In genomic region chr20:407953-408842, GRCh38 we compare ENCODE assay signal across 9 cellular contexts. TPM values are rescaled to one million over a fixed set of nuclear protein-coding genes. Genes with fewer than 3 reads are reported as not detected.
A peak's percentile ranks its signal among the peaks of the same experiment; 100 is the strongest.
DNase-seq lines count a peak whose midpoint lies in the region; ATAC-seq, FAIRE-seq and TF ChIP-seq lines count a peak whose summit lies in the region.
"Had no signal": no experiment of that assay in that cellular context is flagged by ENCODE, and none has a peak within 500 bp of the region (broad histone marks: within the 10 kb centered on the region; RNA-seq: fewer than 3 reads in every experiment).

TSS of gene RBCK1 (plus strand) at chr20:408299. CDS start at chr20:408758, 459 bp downstream.

- peak; percentile 73 for DNase-seq in BE2C
- DNase-seq in GM19238 (ENCODE audit: insufficient read length, low spot score): peak; percentile 98
- peak; percentile 87 for DNase-seq in NCI-H510A treated with DMSO at 0.1 percent for 48 hours (lab: John Stamatoyannopoulos, UW)
- peak; percentile 85 for DNase-seq in activated CD4-positive, alpha-beta T cell treated with anti-CD3 and anti-CD28 coated beads, Interleukin-2, amount 50 U/mL, for 1 hour
- DNase-seq in HepG2 (ENCODE audit: low spot score): peak; percentile 85
- DNase-seq in stimulated activated CD4-positive, alpha-beta T cell treated with anti-CD3 and anti-CD28 coated beads, Interleukin-2, amount 100 ng/mL, for 48 hours: peak; percentile 83 to 84

- no peaks in the 10 kb centered on the region for H4K20me1 ChIP-seq in HepG2 (ENCODE audit: insufficient read depth, low read length)

- intact Hi-C loops in dendritic cell treated with granulocyte-macrophage colony-stimulating factor and Interleukin-4, amounts not matched to agents 40 ng/mL and 50 ng/mL, for 4 days (cut with micrococcal nuclease): loop anchor here (1.0 to 10.0 kb wide), 4 partner anchors 27 to 54 kb away; partner anchors contain the start of gene TBC1D20
- intact Hi-C loops in HepG2 (cut with micrococcal nuclease; ENCODE audit: unreplicated experiment): loop anchor here (2.0 kb wide), 2 partner anchors 25 to 45 kb away; no protein-coding TSS in a partner anchor

- H3K9me3 ChIP-seq in BE2C (no peaks in the 10 kb centered on the region), HepG2 (ENCODE audit: low read length) (no peaks in the 10 kb centered on the region)

- H3K9me3 Mint-ChIP-seq in dendritic cell treated with granulocyte-macrophage colony-stimulating factor and Interleukin-4, amounts not matched to agents 40 ng/mL and 50 ng/mL, for 4 days: no peaks in the 10 kb centered on the region

- peak within 1 kb of the TSS; percentile 78 for H3K4me3 ChIP-seq in BE2C (ENCODE audit: low read depth, low read length)
- H3K4me3 ChIP-seq in HepG2 (replicated peaks in 1 of 3; ENCODE audit: insufficient read depth in 1 of 3, low read depth in 2 of 3, low read length in 3 of 3): peak within 1 kb of the TSS; percentile 95 to 98 (median 97)

- peaks cover 8% of the 10 kb centered on the region for H3K27me3 Mint-ChIP-seq in dendritic cell treated with granulocyte-macrophage colony-stimulating factor and Interleukin-4, amounts not matched to agents 40 ng/mL and 50 ng/mL, for 4 days

- peaks cover 39% of the 10 kb centered on the region for H3K4me1 Mint-ChIP-seq in dendritic cell treated with granulocyte-macrophage colony-stimulating factor and Interleukin-4, amounts not matched to agents 40 ng/mL and 50 ng/mL, for 4 days (ENCODE audit: low read depth)

- H3K36me3 Mint-ChIP-seq in dendritic cell treated with granulocyte-macrophage colony-stimulating factor and Interleukin-4, amounts not matched to agents 40 ng/mL and 50 ng/mL, for 4 days (ENCODE audit: low read depth): peaks cover 52% of the 10 kb centered on the region

- CTCF ChIA-PET in HepG2 (lab: Yijun Ruan, JAX; ENCODE audit: low intra/inter-chr PET ratio, low total read pairs): interaction anchor here (1.0 to 2.0 kb wide), 2 partner anchors 45 to 53 kb away, joined by 4 to 5 read pairs; no protein-coding TSS in a partner anchor

- H3K36me3 ChIP-seq in BE2C (no peaks in the 10 kb centered on the region), HepG2 (replicated peaks in 1 of 2; ENCODE audit: control insufficient read depth in 1 of 2, insufficient read depth in 2 of 2, low read length in 2 of 2) (peaks cover 8 to 34% of the 10 kb centered on the region in 2 experiments)

- TF ChIP-seq EP300 in HepG2 (IDR thresholded peaks at IDR 0.05; ENCODE audit: low read depth in 2 of 2, low read length in 2 of 2) (peak in 1 of 2 experiments; percentile 24; a peak in 2 of 4 replicates), HepG2 (CRISPR knock-in tag; IDR thresholded peaks at IDR 0.05; ENCODE audit: borderline replicate concordance) (0 out of 2 replicates have a peak, but pooled peaks have one; percentile 36)

- H3K27me3 ChIP-seq in BE2C (no peaks in the 10 kb centered on the region), HepG2 (ENCODE audit: control insufficient read depth in 1 of 2, insufficient read depth in 2 of 2, low read length in 2 of 2) (no peaks in the 10 kb centered on the region; a peak in 1 of 5 replicates)

- POLR2A ChIA-PET in HepG2 (lab: Yijun Ruan, JAX): interaction anchor here (0.6 to 20.8 kb wide), 29 partner anchors 8 to 238 kb away, joined by 3 to 909 read pairs (median 5); partner anchors contain the start of genes CSNK2A1, NRSN2, SOX12 and TRIB3

- H2AFZ ChIP-seq in HepG2 (ENCODE audit: low read length): no peak within 1 kb of the TSS

- peak within 1 kb of the TSS; percentile 76 for H3K27ac Mint-ChIP-seq in dendritic cell treated with granulocyte-macrophage colony-stimulating factor and Interleukin-4, amounts not matched to agents 40 ng/mL and 50 ng/mL, for 4 days

- H3K79me2 ChIP-seq in HepG2 (ENCODE audit: insufficient read depth, low read length): peaks cover 58% of the 10 kb centered on the region

- peak within 1 kb of the TSS; percentile 98 for H3K4me2 ChIP-seq in HepG2 (ENCODE audit: low read depth, low read length)

- no peak for TF ChIP-seq CTCF in BE2C (IDR thresholded peaks at IDR 0.05; ENCODE audit: low read depth, low read length)
- peak; percentile 17 for TF ChIP-seq CTCF in HepG2 (CRISPR knock-in tag; IDR thresholded peaks at IDR 0.05)

- TF ChIP-seq POLR2A in HepG2 (IDR thresholded peaks at IDR 0.05; ENCODE audit: insufficient read depth in 1 of 2, low read depth in 2 of 2, low read length in 2 of 2): peak in 1 of 2 experiments; percentile 69; a peak in 3 of 4 replicates

- no TSS peak for BruUV-seq in HepG2 (replicated peaks; lab: Mats Ljungman, UMichigan)

- peak within 1 kb of the TSS; percentile 96 for H3K27ac ChIP-seq in HepG2 (ENCODE audit: extremely low read length, insufficient read depth, low read length)

- H3K4me3 Mint-ChIP-seq in dendritic cell treated with granulocyte-macrophage colony-stimulating factor and Interleukin-4, amounts not matched to agents 40 ng/mL and 50 ng/mL, for 4 days: peak within 1 kb of the TSS; percentile 93

- TF ChIP-seq RAD21 in HepG2 (CRISPR knock-in tag; IDR thresholded peaks at IDR 0.05): peak; percentile 49

- no peak for FAIRE-seq in HepG2 (lab: Jason Lieb, UNC)
- FAIRE-seq: endometrium had no signal

- ATAC-seq in HG03432 (IDR thresholded peaks at IDR 0.05; ENCODE audit: unreplicated experiment) (peak; percentile 81), HepG2 (peak; percentile 70)

- under 1% methylated on average over 59 of the region's 87 CpGs for WGBS in HepG2 (ENCODE audit: low lambda C conversion rate)

- in situ Hi-C loops in HepG2 (cut with HindIII; ENCODE audit: extremely low pct_ligation_motif_present, low pct_unique_long_range_greater_than_20kb): no loop called here

- H3K4me1 ChIP-seq in BE2C (no peaks in the 10 kb centered on the region), HepG2 (ENCODE audit: insufficient read depth, low read length) (peaks cover 81% of the 10 kb centered on the region)

- H3K9ac ChIP-seq in HepG2 (ENCODE audit: insufficient read depth, low read depth, low read length): peak within 1 kb of the TSS; percentile 100

TF ChIP-seq in HepG2, 621 proteins besides CTCF, POLR2A, EP300 and RAD21 (continues in another document):
- TF ChIP-seq ZNF441 (CRISPR knock-in tag; IDR thresholded peaks at IDR 0.05; ENCODE audit: borderline replicate concordance) (peak; percentile 28; the same call in 1 of the 2 replicates), ZNF782 (CRISPR knock-in tag; IDR thresholded peaks at IDR 0.05; ENCODE audit: borderline replicate concordance) (no peak), FIP1L1 (IDR thresholded peaks at IDR 0.05; ENCODE audit: borderline replicate concordance, insufficient read depth, low read depth, low read length) (peak; percentile 78; the same call in 1 of the 2 replicates), ZNF713 (CRISPR knock-in tag; IDR thresholded peaks at IDR 0.05) (peak; percentile 92; the same call in 1 of the 2 replicates), ZNF460 (CRISPR knock-in tag; IDR thresholded peaks at IDR 0.05; ENCODE audit: borderline replicate concordance) (no peak; the same call in 1 of the 2 replicates), NFIC (IDR thresholded peaks at IDR 0.05; ENCODE audit: low read length) (no peak), ARID2 (CRISPR knock-in tag; IDR thresholded peaks at IDR 0.05; ENCODE audit: borderline replicate concordance) (no peak; the same call in 1 of the 2 replicates), MTF2 (CRISPR knock-in tag; IDR thresholded peaks at IDR 0.05; ENCODE audit: borderline replicate concordance) (no peak), FOXJ3 (CRISPR knock-in tag; IDR thresholded peaks at IDR 0.05; ENCODE audit: borderline replicate concordance) (0 out of 2 replicates have a peak, but pooled peaks have one; percentile 55), ZNF740 (CRISPR knock-in tag; IDR thresholded peaks at IDR 0.05) (peak; percentile 92), PCBP2 (optimal IDR thresholded peaks at IDR 0.05; ENCODE audit: low read depth, low read length, poor library complexity, severe bottlenecking) (no peak), ZNF761 (CRISPR knock-in tag; conservative IDR thresholded peaks at IDR 0.05) (no peak), SMARCC2 (IDR thresholded peaks at IDR 0.05) (no peak), ATRX (CRISPR knock-in tag; IDR thresholded peaks at IDR 0.05; ENCODE audit: borderline replicate concordance) (peak; percentile 74; the same call in 1 of the 2 replicates), ZSCAN25 (CRISPR knock-in tag; IDR thresholded peaks at IDR 0.05) (peak; percentile 48; the same call in 1 of the 2 replicates), KDM1A (CRISPR knock-in tag; IDR thresholded peaks at IDR 0.05) (no peak), ZFP82 (CRISPR knock-in tag; IDR thresholded peaks at IDR 0.05; ENCODE audit: borderline replicate concordance) (no peak; the same call in 1 of the 2 replicates)

RNA-seq across cellular contexts. Expression of gene RBCK1, which starts in this region (rescaled TPM):
- 91.3 TPM for polyA plus RNA-seq in BE2C (2012; ENCODE audit: insufficient read depth, insufficient read length, low read depth)
- 121 and 149 TPM in 2 replicates for total RNA-seq in HepG2 (2016; rRNA removed; fragmentation: Illumina TruSeq; extraction: Trizol)
- total RNA-seq in HepG2 (2016; cell fraction: cytosol; rRNA removed; fragmentation: Illumina TruSeq; extraction: Trizol; ENCODE audit: low read depth): 176 and 212 TPM in 2 replicates
- 110 and 147 TPM in 2 replicates for total RNA-seq in HepG2 (2016; cell fraction: insoluble cytoplasmic fraction; rRNA removed; fragmentation: Illumina TruSeq; extraction: Trizol)
- total RNA-seq in HepG2 (2016; cell fraction: membrane; rRNA removed; fragmentation: Illumina TruSeq; extraction: Trizol): 217 and 241 TPM in 2 replicates
- total RNA-seq in HepG2 (2016; cell fraction: nucleus; rRNA removed; fragmentation: Illumina TruSeq; extraction: Trizol): 83.9 and 95.5 TPM in 2 replicates
- 215 and 270 TPM in 2 replicates for polyA plus RNA-seq in HepG2 (2011; rRNA removed)
- polyA plus RNA-seq in HepG2 (2011; cell fraction: cytosol; rRNA removed): 171 and 196 TPM in 2 replicates
- 558 and 618 TPM in 2 replicates for polyA plus RNA-seq in HepG2 (2011; cell fraction: nucleus; rRNA removed)
- 207 and 311 TPM in 2 replicates for polyA plus RNA-seq in HepG2 (2012)
- polyA plus RNA-seq in HepG2 (2016; cell fraction: cytosol; fragmentation: Illumina TruSeq; extraction: Trizol; ENCODE audit: low read depth): 291 and 331 TPM in 2 replicates
- polyA plus RNA-seq in HepG2 (2016; cell fraction: insoluble cytoplasmic fraction; fragmentation: Illumina TruSeq; extraction: Trizol; ENCODE audit: low read depth): 144 and 159 TPM in 2 replicates
- polyA plus RNA-seq in HepG2 (2016; cell fraction: membrane; fragmentation: Illumina TruSeq; extraction: Trizol; ENCODE audit: low read depth): 277 and 299 TPM in 2 replicates
- 357 and 365 TPM in 2 replicates for polyA plus RNA-seq in HepG2 (2016; cell fraction: nucleus; fragmentation: Illumina TruSeq; extraction: Trizol; ENCODE audit: insufficient read depth, low read depth)
- polyA minus RNA-seq in HepG2 (2011; rRNA and poly(A)+ RNA removed; ENCODE audit: low replicate concordance): 36.5 and 119 TPM in 2 replicates
- 65.9 and 88.8 TPM in 2 replicates for polyA minus RNA-seq in HepG2 (2011; cell fraction: cytosol; rRNA and poly(A)+ RNA removed)
- polyA minus RNA-seq in HepG2 (2011; cell fraction: nucleus; rRNA and poly(A)+ RNA removed): 102 and 144 TPM in 2 replicates

Comparison
In these comparisons a context has a peak if more than half of its experiments do, and no peak if none do; other contexts are left out.
1. Peak in every context shown above with its lines: DNase-seq, ATAC-seq, H3K4me3 ChIP-seq and H3K27ac ChIP-seq.